In the genomic region with DNA sequence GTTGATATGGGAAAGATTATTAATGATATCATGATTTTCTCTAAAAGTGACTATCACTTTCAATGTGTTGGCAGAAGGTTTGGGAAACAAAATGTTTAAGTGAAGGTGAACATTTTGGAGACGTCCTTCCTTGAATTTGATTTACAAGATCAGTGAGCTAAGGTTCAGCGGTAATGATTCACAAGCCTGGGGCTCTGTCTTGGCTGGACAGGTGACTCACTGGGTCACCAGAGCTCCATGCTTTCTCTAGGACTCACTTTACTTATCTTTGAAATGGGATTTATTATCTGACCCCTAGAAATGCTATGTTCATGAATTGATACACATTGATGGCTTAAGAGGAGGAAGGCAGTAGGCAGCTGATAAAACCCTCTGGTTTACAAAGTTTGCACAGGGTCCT, we compare ENCODE assay signal across 29 cellular contexts.
"Had no signal": no experiment of that assay in that cellular context is flagged by ENCODE, and none has a peak within 500 bp of the region (broad histone marks: within the 10 kb centered on the region; RNA-seq: fewer than 3 reads in every experiment).

No MANE protein-coding gene starts in this region.

- DNase-seq: activated B cell treated with CpG ODN at 0.5 μM for 24 hours; activated CD4-positive, alpha-beta memory T cell treated with anti-CD3 and anti-CD28 coated beads for 36 hours; activated CD4-positive, alpha-beta T cell treated with anti-CD3 and anti-CD28 coated beads for 4 hours; activated CD4-positive, alpha-beta T cell treated with anti-CD3 and anti-CD28 coated beads, Interleukin-2, amount 10 ng/mL, durations not matched to agents 24 days and 14 days; activated CD4-positive, alpha-beta T cell treated with anti-CD3 and anti-CD28 coated beads, Interleukin-2, amount 50 U/mL, for 1 hour; activated CD4-positive, alpha-beta T cell treated with anti-CD3 and anti-CD28 coated beads, Interleukin-2, amount 50 U/mL, for 4 hours; activated CD4-positive, CD25-positive, alpha-beta regulatory T cell treated with anti-CD3 and anti-CD28 coated beads, Interleukin-2, amount 50 U/mL, for 72 hours; activated CD8-positive, alpha-beta memory T cell treated with anti-CD3 and anti-CD28 coated beads, Interleukin-2, amount 50 U/mL, for 4 hours; activated CD8-positive, alpha-beta T cell treated with anti-CD3 and anti-CD28 coated beads for 36 hours; activated effector memory CD4-positive, alpha-beta T cell treated with anti-CD3 and anti-CD28 coated beads, Interleukin-2, amount 50 U/mL, for 16 hours; activated gamma-delta T cell treated with Interleukin-2 at 50 U/mL for 16 hours; activated naive CD4-positive, alpha-beta T cell; activated naive CD4-positive, alpha-beta T cell treated with anti-CD3 and anti-CD28 coated beads for 36 hours; activated naive CD4-positive, alpha-beta T cell treated with anti-CD3 and anti-CD28 coated beads, Interleukin-2, amount 50 U/mL, for 16 hours; activated naive CD8-positive, alpha-beta T cell treated with anti-CD3 and anti-CD28 coated beads for 36 hours; activated T-cell treated with anti-CD3 and anti-CD28 coated beads for 4 hours; activated T-cell treated with anti-CD3 and anti-CD28 coated beads, Interleukin-2, amount 50 U/mL, for 1 hour; activated T-cell treated with anti-CD3 and anti-CD28 coated beads, Interleukin-2, amount 50 U/mL, for 4 hours; activated T-cell treated with anti-CD3 and anti-CD28 coated beads, Interleukin-2, amount 50 U/mL, for 72 hours; adrenal gland; amniotic stem cell; aorta; body of pancreas; brain microvascular endothelial cell; central memory CD4-positive, alpha-beta T cell; T-helper 2 cell; T-helper 9 cell had no signal

- ATAC-seq: activated CD8-positive, alpha-beta T cell treated with anti-CD3 and anti-CD28 coated beads for 36 hours; activated naive CD4-positive, alpha-beta T cell treated with anti-CD3 and anti-CD28 coated beads, Interleukin-2, amount 50 U/mL, for 72 hours; activated T-cell treated with anti-CD3 and anti-CD28 coated beads, Interleukin-2, amount 50 U/mL, for 4 hours; activated T-cell treated with anti-CD3 and anti-CD28 coated beads, Interleukin-2, amount 50 U/mL, for 72 hours; activated T-helper 17 cell treated with anti-CD3 and anti-CD28 coated beads, Interleukin-2, amount 50 U/mL, for 72 hours; body of pancreas had no signal
